Comparison of ENCODE assay signal across 8 cellular contexts in the genomic region with DNA sequence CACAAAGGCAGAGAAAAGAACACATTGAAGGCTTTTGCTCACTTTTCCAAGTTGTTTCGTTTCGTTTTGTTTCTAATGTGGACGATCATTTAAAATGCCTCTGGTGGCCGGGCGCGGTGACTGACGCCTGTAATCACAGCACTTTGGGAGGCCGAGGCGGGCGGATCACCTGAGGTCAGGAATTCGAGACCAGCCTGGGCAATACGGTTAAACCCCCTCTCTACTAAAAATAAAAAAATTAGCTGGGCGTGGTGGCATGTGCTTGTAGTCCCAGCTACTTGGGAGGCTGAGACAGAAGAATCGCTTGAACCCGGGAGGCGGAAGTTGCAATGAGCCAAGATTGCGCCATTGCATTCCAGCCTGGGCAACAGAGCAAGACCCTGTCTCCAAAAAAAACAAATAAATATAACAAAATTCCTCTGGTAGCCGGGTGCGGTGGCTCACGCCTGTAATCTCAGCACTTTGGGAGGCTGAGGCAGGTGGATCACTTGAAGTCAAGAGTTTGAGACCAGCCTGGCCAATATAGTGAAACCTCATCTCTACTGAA. TPM values are rescaled to one million over a fixed set of nuclear protein-coding genes. Genes with fewer than 3 reads are reported as not detected.
DNase-seq lines count a peak whose midpoint lies in the region; ATAC-seq and TF ChIP-seq lines count a peak whose summit lies in the region.
"Not testable (repeated sequence)": the region's sequence is repeated elsewhere in the genome, so short reads cannot be mapped to it uniquely, and the experiment has no call there.

No MANE protein-coding gene starts in this region.

- H3K4me3 ChIP-seq in Peyer's patch (peak overlapping the region; percentile 82 to 98 (median 91)), duodenal mucosa (ENCODE audit: low read depth in 1 of 2, low read length in 2 of 2) (peak overlapping the region; percentile 87 to 91), trophoblast cell (ENCODE audit: low read depth, low read length) (peak overlapping the region; percentile 87), thoracic aorta (peak overlapping the region; percentile 77)

- peak overlapping the region; percentile 68 to 93 (median 87) for H3K27ac Mint-ChIP-seq in immature natural killer cell

- H2BK12ac ChIP-seq in trophoblast cell (ENCODE audit: low read length) = not testable (repeated sequence)

- not testable (repeated sequence) for H3K9me3 ChIP-seq in Peyer's patch; duodenal mucosa (ENCODE audit: control insufficient read depth in 1 of 2, low read length in 2 of 2); trophoblast cell (ENCODE audit: insufficient read depth, low read depth, low read length); thoracic aorta

- H2BK120ac ChIP-seq in trophoblast cell (ENCODE audit: insufficient read depth, low read length, poor library complexity) = not testable (repeated sequence)

- not testable (repeated sequence) for H3K36me3 ChIP-seq in Peyer's patch; duodenal mucosa (ENCODE audit: control insufficient read depth in 1 of 2, insufficient read depth in 2 of 2, low read length in 2 of 2); trophoblast cell (ENCODE audit: control insufficient read depth in 1 of 2, insufficient read depth in 2 of 2, low read length in 2 of 2); thoracic aorta

- H3K4ac ChIP-seq in trophoblast cell (ENCODE audit: low read depth, low read length) = not testable (repeated sequence)

- peak overlapping the region; percentile 70 for H3K4me2 ChIP-seq in trophoblast cell (ENCODE audit: low read length)

- H3K9ac ChIP-seq in duodenal mucosa (ENCODE audit: low read depth in 1 of 2, low read length in 2 of 2) = peak overlapping the region; percentile 81 to 85
- H3K9ac ChIP-seq in trophoblast cell (ENCODE audit: low read length) = not testable (repeated sequence)

- peak overlapping the region; percentile 35 for H3K14ac ChIP-seq in trophoblast cell (ENCODE audit: low read length)

- TF ChIP-seq POLR2A in Peyer's patch (IDR thresholded peaks at IDR 0.05) = not testable (repeated sequence)

- not testable (repeated sequence) for H3K4me1 ChIP-seq in Peyer's patch; duodenal mucosa (ENCODE audit: control insufficient read depth in 1 of 2, insufficient read depth in 2 of 2, low read length in 2 of 2); trophoblast cell (ENCODE audit: control insufficient read depth in 1 of 2, insufficient read depth in 2 of 2, low read length in 2 of 2)
- H3K4me1 ChIP-seq in thoracic aorta (ENCODE audit: control insufficient read depth in 1 of 2, low read depth in 2 of 2) = peaks cover 16 to 29% of the 10 kb centered on the region in 2 donors

- not testable (repeated sequence) for H4K8ac ChIP-seq in trophoblast cell (ENCODE audit: low read depth, low read length)

- H2AFZ ChIP-seq in trophoblast cell (ENCODE audit: insufficient read depth, low read length, poor library complexity) = not testable (repeated sequence)

- H3K18ac ChIP-seq in trophoblast cell (ENCODE audit: low read length) = not testable (repeated sequence)

- H3K4me1 Mint-ChIP-seq in immature natural killer cell = peaks cover 14 to 16% of the 10 kb centered on the region in 2 donors

- not testable (repeated sequence) for H3K79me2 ChIP-seq in trophoblast cell (ENCODE audit: control insufficient read depth, insufficient read depth, low read length, poor library complexity)

- peak; percentile 11 for TF ChIP-seq CTCF in GM10266 (IDR thresholded peaks at IDR 0.05; ENCODE audit: control insufficient read depth, insufficient read depth, low read depth, missing control alignments)
- peak in 4 of 6 experiments; percentile 24 to 61 (median 55) for TF ChIP-seq CTCF in Peyer's patch (IDR thresholded peaks at IDR 0.05)
- TF ChIP-seq CTCF in thoracic aorta (IDR thresholded peaks at IDR 0.05) = peak; percentile 36

- H3K79me1 ChIP-seq in trophoblast cell (ENCODE audit: low read length) = not testable (repeated sequence)

- no CpG with 5 or more reads among the region's 20 CpGs for whole genome bisulfite sequencing in trophoblast cell (ENCODE audit: extremely low coverage, insufficient coverage, insufficient read length)

- not testable (repeated sequence) for DNase-seq in GM10266 (ENCODE audit: extremely low spot score); thoracic aorta (ENCODE audit: low spot score)
- peak; percentile 44 to 71 (median 67) for DNase-seq in Peyer's patch
- DNase-seq in activated T-helper 1 cell treated with Interleukin-2 at 50 U/mL for 16 hours (ENCODE audit: low read depth) = peak; percentile 13
- peak in 1 of 3 donors; percentile 39 for DNase-seq in immature natural killer cell
- peak; percentile 52 to 70 for DNase-seq in trophoblast cell

- H4K12ac ChIP-seq in trophoblast cell (ENCODE audit: low read depth, low read length) = not testable (repeated sequence)

- not testable (repeated sequence) for H3K23ac ChIP-seq in trophoblast cell (ENCODE audit: low read length)

- not testable (repeated sequence) for H3K27me3 ChIP-seq in Peyer's patch; duodenal mucosa (ENCODE audit: control insufficient read depth in 1 of 2, insufficient read depth in 2 of 2, low read length in 2 of 2); trophoblast cell (ENCODE audit: insufficient read depth, low read length); thoracic aorta (replicated peaks; ENCODE audit: insufficient read depth)

- H3K4me3 Mint-ChIP-seq in immature natural killer cell = peak overlapping the region; percentile 83 to 94 (median 92)

- H4K91ac ChIP-seq in trophoblast cell (ENCODE audit: low read depth, low read length) = not testable (repeated sequence)

- H2BK5ac ChIP-seq in trophoblast cell (ENCODE audit: low read depth, low read length, poor library complexity) = not testable (repeated sequence)

- not testable (repeated sequence) for H3K9me3 Mint-ChIP-seq in immature natural killer cell

- H3K36me3 Mint-ChIP-seq in immature natural killer cell = not testable (repeated sequence)

- not testable (repeated sequence) for H2AK5ac ChIP-seq in trophoblast cell (ENCODE audit: low read length)

- H3K27me3 Mint-ChIP-seq in immature natural killer cell (ENCODE audit: low read depth in 3 of 3) = peaks cover 2 to 15% (median 3%) of the 10 kb centered on the region in 3 donors

- H3K27ac ChIP-seq in Peyer's patch = peak overlapping the region; percentile 95 to 96 (median 96)
- peak overlapping the region; percentile 97 for H3K27ac ChIP-seq in duodenal mucosa (ENCODE audit: low read depth, low read length)
- peak overlapping the region; percentile 37 for H3K27ac ChIP-seq in trophoblast cell (ENCODE audit: low read depth, low read length)
- H3K27ac ChIP-seq in thoracic aorta = peak overlapping the region; percentile 91 to 97

- ATAC-seq in HG03066 (IDR thresholded peaks at IDR 0.05; ENCODE audit: low read depth, unreplicated experiment) = peak; percentile 2
- ATAC-seq in thoracic aorta (ENCODE audit: insufficient number of reproducible peaks, low FRiP score, low read depth) = not testable (repeated sequence)

RNA-seq across cellular contexts. Expression of a gene that starts 1.1 kb away (rescaled TPM):
- total RNA-seq in Peyer's patch (10 to 100 TPM; 45.6 to 75.3 (median 59.8) TPM), thoracic aorta (10 to 100 TPM; 43.8 to 56.0 TPM)
- polyA plus RNA-seq in immature natural killer cell = 100 to 1,000 TPM in 1 of 3 donors, 10 to 100 TPM in 2; 68.7 to 107 (median 85.6) TPM
- 37.3 and 39.8 TPM in 2 replicates for polyA plus RNA-seq in trophoblast cell (2013)

RNA-seq across cellular contexts. Expression of a gene that starts 41.5 kb away (rescaled TPM):
- 10 to 100 TPM; 26.4 to 31.9 (median 28.2) TPM for total RNA-seq in Peyer's patch
- polyA plus RNA-seq in immature natural killer cell = 100 to 1,000 TPM in 1 of 3 donors, 10 to 100 TPM in 2; 92.7 to 144 (median 94.2) TPM
- 65.4 and 66.9 TPM in 2 replicates for polyA plus RNA-seq in trophoblast cell (2013)
- total RNA-seq in thoracic aorta = 10 to 100 TPM; 23.3 to 27.9 TPM

Comparison
In these comparisons a context has a peak if more than half of its experiments do, and no peak if none do; other contexts are left out.
1. H3K27ac ChIP-seq: peak in every context shown above with its lines; median percentile 97 in duodenal mucosa; 96 in Peyer's patch; 94 in thoracic aorta; 37 in trophoblast cell.